17 cellular contexts compared by ENCODE assay signal in genomic region chr4:125710766-125711165, GRCh38.
"Had no signal": no experiment of that assay in that cellular context is flagged by ENCODE, and none has a peak within 500 bp of the region (broad histone marks: within the 10 kb centered on the region; RNA-seq: fewer than 3 reads in every experiment).

No MANE protein-coding gene starts in this region.

- H3K36me3 ChIP-seq: SJCRH30 had no signal

- H3K27ac ChIP-seq: HL-60, RWPE1, SJCRH30, SK-N-MC had no signal

- DNase-seq: KBM-7, MM.1S, NCI-H1092 treated with DMSO at 0.1 percent for 48 hours, NCI-H1436, NCI-H187, NCI-H2029, NCI-H2081 treated with DMSO at 0.1 percent for 48 hours, NCI-H2171, NCI-H226, NCI-H446, NCI-H510A, NCI-H524 treated with DMSO at 0.1 percent for 48 hours, SHP77 treated with DMSO at 0.1 percent for 48 hours, SJCRH30 had no signal

- H3K27me3 ChIP-seq: SJCRH30 had no signal

- H3K9me3 ChIP-seq: SJCRH30 had no signal

- H3K4me3 ChIP-seq: SJCRH30, SK-N-MC had no signal

- H3K4me1 ChIP-seq: SJCRH30 had no signal
